ENCODE assay signal across 11 cellular contexts in genomic region chr16:55813730-55814129, GRCh38. TPM values are rescaled to one million over a fixed set of nuclear protein-coding genes. Genes with fewer than 3 reads are reported as not detected.
"Had no signal": no experiment of that assay in that cellular context is flagged by ENCODE, and none has a peak within 500 bp of the region (broad histone marks: within the 10 kb centered on the region; RNA-seq: fewer than 3 reads in every experiment).

No MANE protein-coding gene starts in this region.

RNA-seq across cellular contexts. Expression of gene CES1, which starts 19.2 kb away (rescaled TPM):
- total RNA-seq: activated CD4-positive, alpha-beta T cell treated with anti-CD3 and anti-CD28 coated beads for 36 hours; activated CD4-positive, alpha-beta T cell treated with anti-CD3 and anti-CD28 coated beads, Interleukin-2, amount 10 ng/mL, durations not matched to agents 24 days and 14 days; activated CD8-positive, alpha-beta T cell treated with anti-CD3 and anti-CD28 coated beads, Interleukin-2, amount 10 ng/mL, durations not matched to agents 7 days and 5 days; activated naive CD4-positive, alpha-beta T cell treated with anti-CD3 and anti-CD28 coated beads for 36 hours; activated naive CD8-positive, alpha-beta T cell treated with anti-CD3 and anti-CD28 coated beads for 36 hours; activated T-helper 1 cell treated with anti-CD3 and anti-CD28 coated beads, Interleukin-12 subunit alpha, Interleukin-12 subunit beta, Interleukin-2, Interleukin-4 antibody, amounts not matched to agents 30 ng/mL and 10 ng/mL and 1 ng/mL, durations not matched to agents 14 hours and 24 hours and 36 hours; activated T-helper 2 cell treated with anti-CD3 and anti-CD28 coated beads, Interferon-gamma antibody, Interleukin-2, Interleukin-4, amounts not matched to agents 10 μg/mL and 5 μg/mL and 100 μg/mL, durations not matched to agents 14 hours and 24 hours and 36 hours; cardiac muscle cell; dermis microvascular lymphatic vessel endothelial cell; epithelial cell of proximal tubule; T-helper 1 cell treated with Interleukin-12 subunit alpha and Interleukin-12 subunit beta and Interleukin-4 antibody, amounts not matched to agents 30 ng/mL and 1 ng/mL, for 36 hours had no signal
- polyA plus RNA-seq: cardiac muscle cell had no signal
